ENCODE assay signal across 9 cellular contexts in the genomic region with DNA sequence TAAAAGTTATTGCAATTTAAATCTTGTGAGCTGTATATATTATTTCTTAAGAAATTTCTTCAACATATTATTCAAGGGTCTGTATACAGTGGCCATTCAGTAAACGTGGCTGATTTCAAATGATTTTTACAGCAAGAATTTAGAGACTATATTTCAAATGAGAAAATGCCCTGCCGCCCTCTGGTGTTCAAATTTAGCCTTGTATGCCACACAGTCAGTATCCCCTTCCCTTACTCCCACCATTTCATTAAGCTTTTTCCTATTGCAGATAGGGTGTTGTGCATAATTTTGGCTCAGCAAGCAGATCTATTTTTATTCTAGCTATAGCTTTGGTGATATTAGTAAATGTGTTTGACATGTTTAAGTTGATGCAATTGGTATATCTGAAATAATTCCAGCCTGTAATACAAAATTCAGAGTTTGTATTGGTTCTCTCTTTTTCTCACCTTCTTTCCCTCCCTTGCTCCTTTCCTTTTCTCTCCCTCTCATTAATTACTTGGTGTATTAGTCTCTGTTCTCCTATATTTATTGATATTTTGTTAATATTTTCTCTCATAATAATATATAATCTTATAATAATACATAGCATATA. TPM values are rescaled to one million over a fixed set of nuclear protein-coding genes. Genes with fewer than 3 reads are reported as not detected.
A peak's percentile ranks its signal among the peaks of the same experiment; 100 is the strongest.
DNase-seq lines count a peak whose midpoint lies in the region; ATAC-seq and TF ChIP-seq lines count a peak whose summit lies in the region.
"Had no signal": no experiment of that assay in that cellular context is flagged by ENCODE, and none has a peak within 500 bp of the region (broad histone marks: within the 10 kb centered on the region; RNA-seq: fewer than 3 reads in every experiment).

No MANE protein-coding gene starts in this region.

- POLR2A ChIA-PET in Panc1 (lab: Charles Lee), result no interaction called here

- H3K9me3 ChIP-seq in Panc1 (ENCODE audit: control insufficient read depth, insufficient read depth, low read depth, low read length), result no peaks in the 10 kb centered on the region
- H3K9me3 ChIP-seq in spleen, result no peaks in the 10 kb centered on the region
- H3K9me3 ChIP-seq in effector memory CD4-positive, alpha-beta T cell (ENCODE audit: control insufficient read depth, low read length), result no peaks in the 10 kb centered on the region
- no peaks in the 10 kb centered on the region for H3K9me3 ChIP-seq in prostate gland

- 4 to 16% (median 8%) methylated on average over 2 of the region's 2 CpGs for WGBS in spleen, 5 donors
- WGBS in prostate gland, result 8% methylated on average over 2 of the region's 2 CpGs

- CTCF ChIA-PET in Panc1 (lab: Charles Lee), result no interaction called here

- TF ChIP-seq POLR2A in spleen (IDR thresholded peaks at IDR 0.05) (no peak), prostate gland (IDR thresholded peaks at IDR 0.05) (no peak)

- no peaks in the 10 kb centered on the region for H3K36me3 Mint-ChIP-seq in activated T-cell treated with anti-CD3 and anti-CD28 coated beads, Interleukin-2, amount 50 U/mL, for 24 hours (ENCODE audit: low read depth)

- H3K27ac Mint-ChIP-seq in activated T-cell treated with anti-CD3 and anti-CD28 coated beads, Interleukin-2, amount 50 U/mL, for 24 hours, result no peak overlapping the region
- H3K27ac Mint-ChIP-seq: stimulated activated naive CD8-positive, alpha-beta T cell treated with anti-CD3 and anti-CD28 coated beads, Interleukin-15, Interleukin-2, amounts not matched to agents 100 ng/mL and 50 ng/mL, for 24 hours had no signal

- in situ Hi-C loops in Panc1 (cut with HindIII; ENCODE audit: low pct_unique_long_range_greater_than_20kb, low sequenced_read_pairs), result no loop called here

- H3K4me3 ChIP-seq in H7 (ENCODE audit: insufficient read depth, low read depth, low read length) (no peak overlapping the region), Panc1 (ENCODE audit: low read depth in 2 of 2, low read length in 2 of 2) (no peak overlapping the region), fibroblast of the aortic adventitia (ENCODE audit: low read depth, low read length) (no peak overlapping the region), spleen (no peak overlapping the region), prostate gland (no peak overlapping the region)
- H3K4me3 ChIP-seq in effector memory CD4-positive, alpha-beta T cell (ENCODE audit: insufficient read depth, low read depth, low read length, poor library complexity, severe bottlenecking), result no peak overlapping the region

- H3K36me3 ChIP-seq in H7 (replicated peaks; ENCODE audit: control insufficient read depth, insufficient read depth, low read length), result no peaks in the 10 kb centered on the region
- no peaks in the 10 kb centered on the region for H3K36me3 ChIP-seq in Panc1 (ENCODE audit: control insufficient read depth, insufficient read depth, low read length)
- H3K36me3 ChIP-seq in spleen, result no peaks in the 10 kb centered on the region
- H3K36me3 ChIP-seq in effector memory CD4-positive, alpha-beta T cell (ENCODE audit: control insufficient read depth, insufficient read depth, low read length), result no peaks in the 10 kb centered on the region
- no peaks in the 10 kb centered on the region for H3K36me3 ChIP-seq in prostate gland

- no peaks in the 10 kb centered on the region for H3K27me3 Mint-ChIP-seq in activated T-cell treated with anti-CD3 and anti-CD28 coated beads, Interleukin-2, amount 50 U/mL, for 24 hours
- H3K27me3 Mint-ChIP-seq: stimulated activated naive CD8-positive, alpha-beta T cell treated with anti-CD3 and anti-CD28 coated beads, Interleukin-15, Interleukin-2, amounts not matched to agents 100 ng/mL and 50 ng/mL, for 24 hours had no signal

- H3K27me3 ChIP-seq in H7 (ENCODE audit: control insufficient read depth, insufficient read depth, low read length) (no peaks in the 10 kb centered on the region), Panc1 (ENCODE audit: control insufficient read depth, insufficient read depth, low read length) (no peaks in the 10 kb centered on the region), spleen (replicated peaks in 1 of 7) (no peaks in the 10 kb centered on the region), prostate gland (replicated peaks; ENCODE audit: insufficient read depth) (no peaks in the 10 kb centered on the region)
- no peaks in the 10 kb centered on the region for H3K27me3 ChIP-seq in effector memory CD4-positive, alpha-beta T cell (replicated peaks; ENCODE audit: control insufficient read depth, insufficient read depth, low read length, poor library complexity, severe bottlenecking)

- DNase-seq in AML-193 (lab: John Stamatoyannopoulos, UW) (peak; percentile 38 to 46), H7 (peak; percentile 7), Panc1 (ENCODE audit: low read depth, low spot score) (no peak), fibroblast of the aortic adventitia (ENCODE audit: low read depth) (peak; percentile 32), spleen (no peak), prostate gland (ENCODE audit: low spot score) (no peak)
- DNase-seq in effector memory CD4-positive, alpha-beta T cell, result no peak
- no peak for DNase-seq in activated T-cell treated with anti-CD3 and anti-CD28 coated beads, Interleukin-2, amount 50 U/mL, for 24 hours

- peak; percentile 66; the same call in 1 of the 2 replicates for TF ChIP-seq CTCF in Panc1 (IDR thresholded peaks at IDR 0.05)
- TF ChIP-seq CTCF in fibroblast of the aortic adventitia (IDR thresholded peaks at IDR 0.05; ENCODE audit: insufficient read depth, low read length), result peak; percentile 69
- TF ChIP-seq CTCF in spleen (IDR thresholded peaks at IDR 0.05 in 8 of 11, conservative IDR thresholded peaks at IDR 0.05 in 3 of 11), result peak in 7 of 11 experiments; percentile 12 to 55 (median 46)
- peak in 1 of 4 experiments; percentile 18 for TF ChIP-seq CTCF in prostate gland (IDR thresholded peaks at IDR 0.05)

- intact Hi-C loops in Panc1 (cut with micrococcal nuclease; ENCODE audit: unreplicated experiment) (loop anchor here (5.0 to 10.0 kb wide), 2 partner anchors 155 to 342 kb away; no protein-coding TSS in a partner anchor), spleen (cut with DNase I; ENCODE audit: low total_unique reads) (no loop called here), prostate gland (cut with DNase I) (no loop called here)

- no peak overlapping the region for H3K27ac ChIP-seq in Panc1 (ENCODE audit: low read length)
- H3K27ac ChIP-seq in spleen, result no peak overlapping the region
- no peak overlapping the region for H3K27ac ChIP-seq in effector memory CD4-positive, alpha-beta T cell (ENCODE audit: insufficient read depth, low read length, poor library complexity, severe bottlenecking)
- no peak overlapping the region for H3K27ac ChIP-seq in prostate gland

- ATAC-seq in Panc1, result no peak

- H3K4me3 Mint-ChIP-seq in activated T-cell treated with anti-CD3 and anti-CD28 coated beads, Interleukin-2, amount 50 U/mL, for 24 hours, result no peak overlapping the region
- H3K4me3 Mint-ChIP-seq: stimulated activated naive CD8-positive, alpha-beta T cell treated with anti-CD3 and anti-CD28 coated beads, Interleukin-15, Interleukin-2, amounts not matched to agents 100 ng/mL and 50 ng/mL, for 24 hours had no signal

- BruUV-seq in Panc1 (replicated peaks; lab: Mats Ljungman, UMichigan), result no TSS peak

- no peaks in the 10 kb centered on the region for H3K4me1 Mint-ChIP-seq in activated T-cell treated with anti-CD3 and anti-CD28 coated beads, Interleukin-2, amount 50 U/mL, for 24 hours (ENCODE audit: low read depth)

- no peaks in the 10 kb centered on the region for H3K4me1 ChIP-seq in Panc1 (ENCODE audit: control insufficient read depth, insufficient read depth, low read length)
- H3K4me1 ChIP-seq in spleen, result no peaks in the 10 kb centered on the region
- H3K4me1 ChIP-seq in effector memory CD4-positive, alpha-beta T cell (ENCODE audit: control insufficient read depth, insufficient read depth, low read length, poor library complexity, severe bottlenecking), result no peaks in the 10 kb centered on the region
- H3K4me1 ChIP-seq in prostate gland (replicated peaks), result no peaks in the 10 kb centered on the region

- no peaks in the 10 kb centered on the region for H3K9me3 Mint-ChIP-seq in activated T-cell treated with anti-CD3 and anti-CD28 coated beads, Interleukin-2, amount 50 U/mL, for 24 hours
- H3K9me3 Mint-ChIP-seq: stimulated activated naive CD8-positive, alpha-beta T cell treated with anti-CD3 and anti-CD28 coated beads, Interleukin-15, Interleukin-2, amounts not matched to agents 100 ng/mL and 50 ng/mL, for 24 hours had no signal

RNA-seq across cellular contexts. Expression of a gene that starts 22.8 kb away (rescaled TPM):
- total RNA-seq in H7 (2014; rRNA removed; shearing (Covaris generic)), result 0.07 TPM in 1 of 2 replicates, not detected in the other
- total RNA-seq in Panc1 (2021; ENCODE audit: unreplicated experiment) (0.03 TPM), fibroblast of the aortic adventitia (ENCODE audit: low replicate concordance) (under 0.01 and 4.7 TPM in 2 replicates), spleen (10 to 100 TPM in 1 of 7 donors, 1 to 10 TPM in 6; 1.1 to 10.6 (median 1.4) TPM), prostate gland (10 to 100 TPM in 1 of 2 donors, 1 to 10 TPM in 1; 6.3 to 16.5 TPM)
- polyA plus RNA-seq in Panc1 (2012; ENCODE audit: insufficient read length), result not detected
- polyA plus RNA-seq in spleen, result 1 to 10 TPM in 1 of 3 donors, under 1 TPM in 2; 0.15 to 2.4 (median 0.55) TPM

Comparison
In these comparisons a context has a peak if more than half of its experiments do, and no peak if none do; other contexts are left out.
1. DNase-seq: peak in AML-193 (2 of 2), H7 (single experiment) and fibroblast of the aortic adventitia (single experiment); none in Panc1 (single experiment), spleen (single experiment), effector memory CD4-positive, alpha-beta T cell (0 of 3), activated T-cell treated with anti-CD3 and anti-CD28 coated beads, Interleukin-2, amount 50 U/mL, for 24 hours (single experiment) and prostate gland (single experiment).